ENCODE assay signal across 1 cellular context in genomic region chr12:121015825-121016766, GRCh38.
TF ChIP-seq lines count a peak whose summit lies in the region.

TSS of gene C12orf43 (minus strand) at chr12:121016487. CDS start at chr12:121016474, 13 bp downstream.

TF ChIP-seq in GM12878, 131 proteins besides CTCF, POLR2A, EP300 and RAD21 (continued from another document):
- TF ChIP-seq CEBPZ (IDR thresholded peaks at IDR 0.05; ENCODE audit: low read depth, low read length) (no peak), POLR2AphosphoS5 (IDR thresholded peaks at IDR 0.05; ENCODE audit: low read length) (peak; percentile 85), KDM1A (IDR thresholded peaks at IDR 0.05; ENCODE audit: borderline replicate concordance) (no peak)
